In genomic region chr17:38797828-38798227, GRCh38 we compare ENCODE assay signal across 10 cellular contexts. TPM values are rescaled to one million over a fixed set of nuclear protein-coding genes. Genes with fewer than 3 reads are reported as not detected.
A peak's percentile ranks its signal among the peaks of the same experiment; 100 is the strongest.
DNase-seq lines count a peak whose midpoint lies in the region; ATAC-seq, FAIRE-seq and TF ChIP-seq lines count a peak whose summit lies in the region.
"Had no signal": no experiment of that assay in that cellular context is flagged by ENCODE, and none has a peak within 500 bp of the region (broad histone marks: within the 10 kb centered on the region; RNA-seq: fewer than 3 reads in every experiment).

No MANE protein-coding gene starts in this region.

- peaks cover 15% of the 10 kb centered on the region for H3K36me3 Mint-ChIP-seq in activated T-cell treated with anti-CD3 and anti-CD28 coated beads, Interleukin-2, amount 50 U/mL, for 4 hours (ENCODE audit: insufficient read depth)
- H3K36me3 Mint-ChIP-seq in activated naive CD8-positive, alpha-beta T cell treated with anti-CD3 and anti-CD28 coated beads, Interleukin-2, amount 50 U/mL, for 24 hours (ENCODE audit: low read depth): peaks cover 37% of the 10 kb centered on the region

- no peak for ATAC-seq in activated T-cell treated with anti-CD3 and anti-CD28 coated beads, Interleukin-2, amount 50 U/mL, for 4 hours
- ATAC-seq in activated naive CD8-positive, alpha-beta T cell treated with anti-CD3 and anti-CD28 coated beads, Interleukin-2, amount 50 U/mL, for 24 hours: no peak
- ATAC-seq in thoracic aorta (ENCODE audit: insufficient number of reproducible peaks, low FRiP score, low read depth) (no peak), HG03342 (IDR thresholded peaks at IDR 0.05; ENCODE audit: unreplicated experiment) (no peak)

- H3K27ac ChIP-seq in keratinocyte (ENCODE audit: control insufficient read depth, insufficient read depth, low read length) (no peak overlapping the region), thoracic aorta (peak overlapping the region; percentile 97 to 99)

- no peak for DNase-seq in activated T-cell treated with anti-CD3 and anti-CD28 coated beads, Interleukin-2, amount 50 U/mL, for 4 hours
- DNase-seq in activated T-cell treated with anti-CD3 and anti-CD28 coated beads for 4 hours (no peak), keratinocyte (ENCODE audit: low read depth, low spot score) (no peak), thoracic aorta (ENCODE audit: low spot score) (no peak), hypothalamus (lab: John Stamatoyannopoulos, UW) (no peak), HUDEP-2 (lab: John Stamatoyannopoulos, UW; ENCODE audit: unreplicated experiment in 76 of 76) (no peak)
- DNase-seq in activated naive CD8-positive, alpha-beta T cell treated with anti-CD3 and anti-CD28 coated beads, Interleukin-2, amount 50 U/mL, for 24 hours: no peak
- DNase-seq: RPMI8226 had no signal

- peaks cover 15 to 16% of the 10 kb centered on the region in 2 experiments for H3K36me3 ChIP-seq in keratinocyte (ENCODE audit: control insufficient read depth in 2 of 2, extremely low read depth in 1 of 2, insufficient read depth in 2 of 2, low read length in 2 of 2)
- peaks cover 8% of the 10 kb centered on the region for H3K36me3 ChIP-seq in thoracic aorta

- H3K9me3 Mint-ChIP-seq in activated T-cell treated with anti-CD3 and anti-CD28 coated beads, Interleukin-2, amount 50 U/mL, for 4 hours: no peaks in the 10 kb centered on the region
- no peaks in the 10 kb centered on the region for H3K9me3 Mint-ChIP-seq in activated naive CD8-positive, alpha-beta T cell treated with anti-CD3 and anti-CD28 coated beads, Interleukin-2, amount 50 U/mL, for 24 hours

- TF ChIP-seq CTCF in keratinocyte (optimal IDR thresholded peaks at IDR 0.05 in 1 of 3, IDR thresholded peaks at IDR 0.05 in 1 of 3, conservative IDR thresholded peaks at IDR 0.05 in 1 of 3; ENCODE audit: extremely low read depth in 1 of 3, insufficient read depth in 2 of 3, low read length in 3 of 3) (no peak), thoracic aorta (IDR thresholded peaks at IDR 0.05) (no peak)

- H2AFZ ChIP-seq in keratinocyte (ENCODE audit: control insufficient read depth, low read length): no peak overlapping the region

- dilution Hi-C loops in keratinocyte (cut with MboI; ENCODE audit: extremely low pct_ligation_motif_present, low sequenced_read_pairs): no loop called here

- H3K9me1 ChIP-seq in keratinocyte (ENCODE audit: control insufficient read depth, extremely low read depth, insufficient read depth, low read length): peaks cover 2% of the 10 kb centered on the region

- peaks cover 54% of the 10 kb centered on the region for H3K79me2 ChIP-seq in keratinocyte (ENCODE audit: control insufficient read depth, insufficient read depth, low read length)

- no peaks in the 10 kb centered on the region for H3K9me3 ChIP-seq in keratinocyte (ENCODE audit: control insufficient read depth, low read depth, low read length)
- H3K9me3 ChIP-seq in thoracic aorta: no peaks in the 10 kb centered on the region

- peaks cover 39% of the 10 kb centered on the region for H3K4me1 Mint-ChIP-seq in activated T-cell treated with anti-CD3 and anti-CD28 coated beads, Interleukin-2, amount 50 U/mL, for 4 hours (ENCODE audit: low read depth)
- peaks cover 49% of the 10 kb centered on the region for H3K4me1 Mint-ChIP-seq in activated naive CD8-positive, alpha-beta T cell treated with anti-CD3 and anti-CD28 coated beads, Interleukin-2, amount 50 U/mL, for 24 hours

- no peaks in the 10 kb centered on the region for H4K20me1 ChIP-seq in keratinocyte (ENCODE audit: control insufficient read depth, extremely low read depth, insufficient read depth, low read length)

- H3K27me3 ChIP-seq in keratinocyte (ENCODE audit: control insufficient read depth, extremely low read depth, insufficient read depth, low read length) (no peaks in the 10 kb centered on the region), thoracic aorta (replicated peaks; ENCODE audit: insufficient read depth) (no peaks in the 10 kb centered on the region)

- peak overlapping the region; percentile 87 for H3K4me2 ChIP-seq in keratinocyte (ENCODE audit: control insufficient read depth, extremely low read depth, insufficient read depth, low read depth, low read length)

- no peak for FAIRE-seq in keratinocyte (lab: Jason Lieb, UNC)
- FAIRE-seq: D721Med had no signal

- peaks cover 20% of the 10 kb centered on the region for H3K4me1 ChIP-seq in keratinocyte (ENCODE audit: control insufficient read depth, extremely low read depth, insufficient read depth, low read length)
- peaks cover 19 to 46% of the 10 kb centered on the region in 2 donors for H3K4me1 ChIP-seq in thoracic aorta (ENCODE audit: control insufficient read depth in 1 of 2, low read depth in 2 of 2)

- H3K27me3 Mint-ChIP-seq in activated T-cell treated with anti-CD3 and anti-CD28 coated beads, Interleukin-2, amount 50 U/mL, for 4 hours (ENCODE audit: low read depth): no peaks in the 10 kb centered on the region
- no peaks in the 10 kb centered on the region for H3K27me3 Mint-ChIP-seq in activated naive CD8-positive, alpha-beta T cell treated with anti-CD3 and anti-CD28 coated beads, Interleukin-2, amount 50 U/mL, for 24 hours

- peak overlapping the region; percentile 88 for H3K4me3 Mint-ChIP-seq in activated T-cell treated with anti-CD3 and anti-CD28 coated beads, Interleukin-2, amount 50 U/mL, for 4 hours
- H3K4me3 Mint-ChIP-seq in activated naive CD8-positive, alpha-beta T cell treated with anti-CD3 and anti-CD28 coated beads, Interleukin-2, amount 50 U/mL, for 24 hours: peak overlapping the region; percentile 99

- H3K9ac ChIP-seq in keratinocyte (ENCODE audit: control insufficient read depth, extremely low read depth, insufficient read depth, low read length): peak overlapping the region; percentile 78

- H3K27ac Mint-ChIP-seq in activated naive CD8-positive, alpha-beta T cell treated with anti-CD3 and anti-CD28 coated beads, Interleukin-2, amount 50 U/mL, for 24 hours: peak overlapping the region; percentile 94

- H3K4me3 ChIP-seq in keratinocyte (ENCODE audit: control insufficient read depth in 2 of 3, extremely low read depth in 1 of 3, insufficient read depth in 2 of 3, low read depth in 1 of 3, low read length in 3 of 3) (peak overlapping the region; percentile 81 to 90 (median 89)), thoracic aorta (peak overlapping the region; percentile 93)

RNA-seq across cellular contexts. Expression of gene PIP4K2B, which starts 1.5 kb away (rescaled TPM):
- 10 to 100 TPM; 33.6 to 40.5 (median 39.3) TPM for total RNA-seq in activated T-cell treated with anti-CD3 and anti-CD28 coated beads, Interleukin-2, amount 50 U/mL, for 4 hours
- polyA plus RNA-seq in keratinocyte: 26.4 to 29.2 TPM (median 29.2 TPM) in 3 replicates
- polyA plus RNA-seq in keratinocyte (2011; ENCODE audit: low read depth): 9.8 TPM
- 23.8 and 24.4 TPM in 2 replicates for polyA plus RNA-seq in keratinocyte (2011; cell fraction: cytosol; rRNA removed)
- 40.8 and 42.6 TPM in 2 replicates for polyA plus RNA-seq in keratinocyte (2011; cell fraction: nucleus; rRNA removed)
- 7.6 and 31.4 TPM in 2 replicates for polyA plus RNA-seq in keratinocyte (2012; ENCODE audit: low replicate concordance)
- 64.5 to 72.1 TPM (median 67.2 TPM) in 3 replicates for polyA minus RNA-seq in keratinocyte
- 27.4 TPM for polyA minus RNA-seq in keratinocyte (2011; cell fraction: cytosol; rRNA and poly(A)+ RNA removed)
- polyA minus RNA-seq in keratinocyte (2011; cell fraction: nucleus; rRNA and poly(A)+ RNA removed): 12.5 and 27.8 TPM in 2 replicates
- total RNA-seq in thoracic aorta: 10 to 100 TPM; 56.9 to 82.0 TPM

RNA-seq across cellular contexts. Expression of gene CWC25, which starts 27.3 kb away (rescaled TPM):
- 10 to 100 TPM; 32.7 to 36.5 (median 32.9) TPM for total RNA-seq in activated T-cell treated with anti-CD3 and anti-CD28 coated beads, Interleukin-2, amount 50 U/mL, for 4 hours
- 12.7 to 15.3 TPM (median 14.9 TPM) in 3 replicates for polyA plus RNA-seq in keratinocyte
- polyA plus RNA-seq in keratinocyte (2011; ENCODE audit: low read depth): 53.7 TPM
- 8.1 and 10.5 TPM in 2 replicates for polyA plus RNA-seq in keratinocyte (2011; cell fraction: cytosol; rRNA removed)
- 40.1 and 44.1 TPM in 2 replicates for polyA plus RNA-seq in keratinocyte (2011; cell fraction: nucleus; rRNA removed)
- 11.6 and 36.1 TPM in 2 replicates for polyA plus RNA-seq in keratinocyte (2012; ENCODE audit: low replicate concordance)
- 5.4 to 8.3 TPM (median 7.5 TPM) in 3 replicates for polyA minus RNA-seq in keratinocyte
- 5.9 TPM for polyA minus RNA-seq in keratinocyte (2011; cell fraction: cytosol; rRNA and poly(A)+ RNA removed)
- polyA minus RNA-seq in keratinocyte (2011; cell fraction: nucleus; rRNA and poly(A)+ RNA removed): 6.0 and 11.3 TPM in 2 replicates
- 10 to 100 TPM; 28.0 to 29.1 TPM for total RNA-seq in thoracic aorta

RNA-seq across cellular contexts. Expression of gene PSMB3, which starts 45.3 kb away (rescaled TPM):
- 100 to 1,000 TPM; 527 to 569 (median 554) TPM for total RNA-seq in activated T-cell treated with anti-CD3 and anti-CD28 coated beads, Interleukin-2, amount 50 U/mL, for 4 hours
- 294 to 346 TPM (median 316 TPM) in 3 replicates for polyA plus RNA-seq in keratinocyte
- 56.5 TPM for polyA plus RNA-seq in keratinocyte (2011; ENCODE audit: low read depth)
- 303 and 332 TPM in 2 replicates for polyA plus RNA-seq in keratinocyte (2011; cell fraction: cytosol; rRNA removed)
- polyA plus RNA-seq in keratinocyte (2011; cell fraction: nucleus; rRNA removed): 227 and 268 TPM in 2 replicates
- polyA plus RNA-seq in keratinocyte (2012; ENCODE audit: low replicate concordance): 178 and 256 TPM in 2 replicates
- 224 to 376 TPM (median 273 TPM) in 3 replicates for polyA minus RNA-seq in keratinocyte
- polyA minus RNA-seq in keratinocyte (2011; cell fraction: cytosol; rRNA and poly(A)+ RNA removed): 175 TPM
- 65.1 and 65.2 TPM in 2 replicates for polyA minus RNA-seq in keratinocyte (2011; cell fraction: nucleus; rRNA and poly(A)+ RNA removed)
- total RNA-seq in thoracic aorta: 100 to 1,000 TPM; 108 to 124 TPM

RNA-seq across cellular contexts. Expression of gene PCGF2, which starts 49.7 kb away (rescaled TPM):
- total RNA-seq in activated T-cell treated with anti-CD3 and anti-CD28 coated beads, Interleukin-2, amount 50 U/mL, for 4 hours: under 1 TPM; 0.16 to 0.58 (median 0.43) TPM
- 3.3 to 6.9 TPM (median 4.1 TPM) in 3 replicates for polyA plus RNA-seq in keratinocyte
- 14.1 TPM for polyA plus RNA-seq in keratinocyte (2011; ENCODE audit: low read depth)
- 6.6 and 11.6 TPM in 2 replicates for polyA plus RNA-seq in keratinocyte (2011; cell fraction: cytosol; rRNA removed)
- polyA plus RNA-seq in keratinocyte (2011; cell fraction: nucleus; rRNA removed): 10.1 and 12.5 TPM in 2 replicates
- polyA plus RNA-seq in keratinocyte (2012; ENCODE audit: low replicate concordance): 14.9 and 19.0 TPM in 2 replicates
- 3.1 to 24.6 TPM (median 5.8 TPM) in 3 replicates for polyA minus RNA-seq in keratinocyte
- 15.5 TPM for polyA minus RNA-seq in keratinocyte (2011; cell fraction: cytosol; rRNA and poly(A)+ RNA removed)
- polyA minus RNA-seq in keratinocyte (2011; cell fraction: nucleus; rRNA and poly(A)+ RNA removed): 3.2 and 6.3 TPM in 2 replicates
- 10 to 100 TPM; 14.1 to 28.4 TPM for total RNA-seq in thoracic aorta

RNA-seq across cellular contexts. Expression of gene RPL23, which starts 55.7 kb away (rescaled TPM):
- total RNA-seq in activated T-cell treated with anti-CD3 and anti-CD28 coated beads, Interleukin-2, amount 50 U/mL, for 4 hours: 1,000 to 10,000 TPM; 2,350 to 2,556 (median 2,362) TPM
- polyA plus RNA-seq in keratinocyte: 2,125 to 2,966 TPM (median 2,468 TPM) in 3 replicates
- polyA plus RNA-seq in keratinocyte (2011; ENCODE audit: low read depth): 7,440 TPM
- polyA plus RNA-seq in keratinocyte (2011; cell fraction: cytosol; rRNA removed): 2,699 and 3,057 TPM in 2 replicates
- 628 and 824 TPM in 2 replicates for polyA plus RNA-seq in keratinocyte (2011; cell fraction: nucleus; rRNA removed)
- polyA plus RNA-seq in keratinocyte (2012; ENCODE audit: low replicate concordance): 2,108 and 3,125 TPM in 2 replicates
- polyA minus RNA-seq in keratinocyte: 114 to 670 TPM (median 442 TPM) in 3 replicates
- polyA minus RNA-seq in keratinocyte (2011; cell fraction: cytosol; rRNA and poly(A)+ RNA removed): 311 TPM
- polyA minus RNA-seq in keratinocyte (2011; cell fraction: nucleus; rRNA and poly(A)+ RNA removed): 76.0 and 133 TPM in 2 replicates
- 100 to 1,000 TPM; 870 to 981 TPM for total RNA-seq in thoracic aorta

Comparison
In these comparisons a context has a peak if more than half of its experiments do, and no peak if none do; other contexts are left out.
1. RNA of gene PSMB3, which starts 45.3 kb away (total RNA-seq): 527 to 569 TPM in activated T-cell treated with anti-CD3 and anti-CD28 coated beads, Interleukin-2, amount 50 U/mL, for 4 hours; 108 to 124 TPM in thoracic aorta; every median in the first group is over 4 times any median in the second.